ENCODE assay signal across 8 cellular contexts in genomic region chr2:58258456-58258855, GRCh38.
DNase-seq lines count a peak whose midpoint lies in the region; ATAC-seq lines count a peak whose summit lies in the region.
"Not testable (repeated sequence)": the region's sequence is repeated elsewhere in the genome, so short reads cannot be mapped to it uniquely, and the experiment has no call there.

No MANE protein-coding gene starts in this region.

- not testable (repeated sequence) for H3K4me3 Mint-ChIP-seq in stimulated activated naive CD8-positive, alpha-beta T cell treated with anti-CD3 and anti-CD28 coated beads, Interleukin-15, amount 100 ng/mL, for 72 hours

- peak; percentile 2 to 8 for DNase-seq in activated CD4-positive, alpha-beta T cell treated with anti-CD3 and anti-CD28 coated beads for 24 hours (ENCODE audit: low read depth in 2 of 2)
- DNase-seq in activated naive CD4-positive, alpha-beta T cell treated with Interleukin-2 at 50 U/mL for 16 hours, result peak; percentile 13
- DNase-seq in stimulated activated CD4-positive, alpha-beta T cell treated with anti-CD3 and anti-CD28 coated beads, Interleukin-1b, Interleukin-23, amount 100 ng/mL, for 48 hours, result peak; percentile 44
- peak in 1 of 2 donors; percentile 59 for DNase-seq in stimulated activated naive CD8-positive, alpha-beta T cell treated with anti-CD3 and anti-CD28 coated beads, Interleukin-15, amount 100 ng/mL, for 72 hours

- H3K9me3 Mint-ChIP-seq in stimulated activated naive CD8-positive, alpha-beta T cell treated with anti-CD3 and anti-CD28 coated beads, Interleukin-15, amount 100 ng/mL, for 72 hours, result peaks cover 10 to 12% of the 10 kb centered on the region in 2 donors

- H3K27ac Mint-ChIP-seq in stimulated activated naive CD8-positive, alpha-beta T cell treated with anti-CD3 and anti-CD28 coated beads, Interleukin-15, amount 100 ng/mL, for 72 hours, result not testable (repeated sequence)

- ATAC-seq in GM18519 (IDR thresholded peaks at IDR 0.05; ENCODE audit: low FRiP score, unreplicated experiment) (peak; percentile 59), GM21526 (IDR thresholded peaks at IDR 0.05; ENCODE audit: low FRiP score, unreplicated experiment) (peak; percentile 62), HG02973 (IDR thresholded peaks at IDR 0.05; ENCODE audit: unreplicated experiment) (peak; percentile 89), HG03520 (IDR thresholded peaks at IDR 0.05; ENCODE audit: unreplicated experiment) (peak; percentile 59)
- peak; percentile 99 for ATAC-seq in stimulated activated naive CD8-positive, alpha-beta T cell treated with anti-CD3 and anti-CD28 coated beads, Interleukin-15, amount 100 ng/mL, for 72 hours

- peaks cover 25% of the 10 kb centered on the region for H3K27me3 Mint-ChIP-seq in stimulated activated naive CD8-positive, alpha-beta T cell treated with anti-CD3 and anti-CD28 coated beads, Interleukin-15, amount 100 ng/mL, for 72 hours

- H3K4me1 Mint-ChIP-seq in stimulated activated naive CD8-positive, alpha-beta T cell treated with anti-CD3 and anti-CD28 coated beads, Interleukin-15, amount 100 ng/mL, for 72 hours, result not testable (repeated sequence)
